ENCODE assay signal across 12 cellular contexts in the genomic region with DNA sequence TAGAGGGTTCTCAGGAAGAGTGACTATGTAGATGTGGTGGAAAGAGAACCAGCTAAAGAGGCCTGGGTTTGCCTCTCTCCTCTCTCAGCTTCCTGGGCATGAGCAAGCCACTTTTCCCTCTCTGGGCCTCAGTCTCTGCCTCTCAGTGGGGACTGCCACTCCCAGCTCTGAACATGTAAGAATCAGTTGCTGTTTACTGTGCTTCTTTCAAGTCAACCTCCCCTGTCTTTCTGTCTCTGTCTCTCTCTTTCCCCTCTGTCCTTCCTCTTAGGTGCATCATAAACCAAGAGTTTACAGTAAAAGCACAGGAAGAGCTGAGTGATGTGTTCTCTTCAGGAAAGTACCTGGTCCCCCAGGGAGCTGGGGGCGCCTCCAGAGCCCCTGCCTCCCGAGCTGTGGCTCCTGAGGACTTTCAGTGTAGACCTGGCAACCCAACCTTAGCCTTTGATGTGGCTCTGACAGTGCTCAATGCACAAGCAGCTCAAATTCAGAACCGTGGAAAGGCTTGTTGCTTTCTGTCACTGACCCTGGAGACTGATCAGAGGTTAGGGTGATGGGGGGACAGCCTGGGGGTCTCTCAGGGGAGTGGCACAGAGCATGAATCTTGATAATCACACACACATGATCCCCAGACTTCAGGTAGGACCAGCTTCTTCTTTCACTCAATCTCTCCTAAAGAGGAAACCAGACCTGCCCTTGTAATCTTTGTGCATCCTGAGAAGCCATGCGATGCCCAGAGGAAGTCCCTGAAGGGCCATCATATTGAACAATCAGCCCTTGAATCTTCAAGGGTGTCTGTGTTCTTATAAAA. TPM values are rescaled to one million over a fixed set of nuclear protein-coding genes. Genes with fewer than 3 reads are reported as not detected.
A peak's percentile ranks its signal among the peaks of the same experiment; 100 is the strongest.
DNase-seq lines count a peak whose midpoint lies in the region; ATAC-seq and TF ChIP-seq lines count a peak whose summit lies in the region.
"Had no signal": no experiment of that assay in that cellular context is flagged by ENCODE, and none has a peak within 500 bp of the region (broad histone marks: within the 10 kb centered on the region; RNA-seq: fewer than 3 reads in every experiment).

No MANE protein-coding gene starts in this region.

- H3K36me3 ChIP-seq in endodermal cell (ENCODE audit: control insufficient read depth, insufficient read depth, low read length), result no peaks in the 10 kb centered on the region
- H3K36me3 ChIP-seq: HAP-1 had no signal

- no peaks in the 10 kb centered on the region for H3K9me3 Mint-ChIP-seq in activated CD4-positive, alpha-beta T cell treated with anti-CD3 and anti-CD28 coated beads, Interleukin-2, amount 10 ng/mL, durations not matched to agents 7 days and 5 days
- H3K9me3 Mint-ChIP-seq in endodermal cell, result no peaks in the 10 kb centered on the region
- H3K9me3 Mint-ChIP-seq: nephron had no signal

- peak; percentile 66 for DNase-seq in activated CD4-positive, alpha-beta T cell treated with anti-CD3 and anti-CD28 coated beads, Interleukin-2, amount 10 ng/mL, durations not matched to agents 7 days and 5 days
- DNase-seq in stimulated activated CD4-positive, alpha-beta T cell treated with anti-CD3 and anti-CD28 coated beads, Interleukin-12 subunit alpha, Interleukin-12 subunit beta, amount 100 ng/mL, for 24 hours (ENCODE audit: low read depth in 2 of 2), result peak; percentile 46 to 64
- DNase-seq in D341Med (ENCODE audit: low spot score), result no peak
- no peak for DNase-seq in left ventricle myocardium superior
- no peak for DNase-seq in endodermal cell
- DNase-seq in NCI-H345 (lab: John Stamatoyannopoulos, UW), result no peak
- DNase-seq: hippocampal formation, substantia nigra had no signal

- intact Hi-C loops in left ventricle myocardium superior (cut with micrococcal nuclease), result no loop called here

- H3K36me3 Mint-ChIP-seq in activated CD4-positive, alpha-beta T cell treated with anti-CD3 and anti-CD28 coated beads, Interleukin-2, amount 10 ng/mL, durations not matched to agents 7 days and 5 days (ENCODE audit: low read depth), result peaks cover 2% of the 10 kb centered on the region
- H3K36me3 Mint-ChIP-seq in endodermal cell (ENCODE audit: low read depth), result no peaks in the 10 kb centered on the region

- H3K27ac Mint-ChIP-seq in activated CD4-positive, alpha-beta T cell treated with anti-CD3 and anti-CD28 coated beads, Interleukin-2, amount 10 ng/mL, durations not matched to agents 7 days and 5 days, result peak overlapping the region; percentile 93
- no peak overlapping the region for H3K27ac Mint-ChIP-seq in endodermal cell
- H3K27ac Mint-ChIP-seq: nephron had no signal

- no peaks in the 10 kb centered on the region for H3K27me3 ChIP-seq in endodermal cell (ENCODE audit: control insufficient read depth, insufficient read depth, low read length, poor library complexity, severe bottlenecking)

- no peaks in the 10 kb centered on the region for H3K4me1 ChIP-seq in endodermal cell (ENCODE audit: control insufficient read depth, insufficient read depth, low read length)
- H3K4me1 ChIP-seq: HAP-1 had no signal

- H3K27ac ChIP-seq in endodermal cell (ENCODE audit: low read depth, low read length), result no peak overlapping the region

- ATAC-seq in GM18498 (IDR thresholded peaks at IDR 0.05; ENCODE audit: unreplicated experiment), result peak; percentile 44
- ATAC-seq in HG02798 (IDR thresholded peaks at IDR 0.05; ENCODE audit: poor library complexity, unreplicated experiment), result peak; percentile 61
- ATAC-seq in left ventricle myocardium superior, result no peak

- no peak overlapping the region for H3K9ac ChIP-seq in endodermal cell (ENCODE audit: extremely low read depth, low read length, poor library complexity, severe bottlenecking)

- no peaks in the 10 kb centered on the region for H3K9me3 ChIP-seq in endodermal cell (ENCODE audit: control insufficient read depth, low read length)
- H3K9me3 ChIP-seq: HAP-1 had no signal

- H3K27me3 Mint-ChIP-seq in activated CD4-positive, alpha-beta T cell treated with anti-CD3 and anti-CD28 coated beads, Interleukin-2, amount 10 ng/mL, durations not matched to agents 7 days and 5 days, result no peaks in the 10 kb centered on the region
- peaks cover 48% of the 10 kb centered on the region for H3K27me3 Mint-ChIP-seq in endodermal cell (ENCODE audit: insufficient read depth)

- no peak for TF ChIP-seq CTCF in endodermal cell (conservative IDR thresholded peaks at IDR 0.05)

- H3K4me1 Mint-ChIP-seq in activated CD4-positive, alpha-beta T cell treated with anti-CD3 and anti-CD28 coated beads, Interleukin-2, amount 10 ng/mL, durations not matched to agents 7 days and 5 days, result peaks cover 49% of the 10 kb centered on the region
- no peaks in the 10 kb centered on the region for H3K4me1 Mint-ChIP-seq in endodermal cell
- H3K4me1 Mint-ChIP-seq: nephron had no signal

- WGBS in endodermal cell (ENCODE audit: insufficient coverage in 1 of 2, insufficient read length in 1 of 2), 2 experiments, result 69 to 83% methylated on average over 4 of the region's 4 CpGs

- CTCF ChIA-PET in activated CD4-positive, alpha-beta T cell treated with anti-CD3 and anti-CD28 coated beads, Interleukin-2, amount 10 ng/mL, durations not matched to agents 7 days and 5 days (lab: Charles Lee), result interaction anchor here (0.5 to 1.8 kb wide), 6 partner anchors 19 to 103 kb away, joined by 3 to 10 read pairs (median 3); no protein-coding TSS in a partner anchor

- peak overlapping the region; percentile 24 for H3K4me3 Mint-ChIP-seq in activated CD4-positive, alpha-beta T cell treated with anti-CD3 and anti-CD28 coated beads, Interleukin-2, amount 10 ng/mL, durations not matched to agents 7 days and 5 days
- no peak overlapping the region for H3K4me3 Mint-ChIP-seq in endodermal cell
- H3K4me3 Mint-ChIP-seq: nephron had no signal

- H3K4me3 ChIP-seq in endodermal cell (ENCODE audit: low read length), result no peak overlapping the region
- H3K4me3 ChIP-seq: HAP-1 had no signal

- POLR2A ChIA-PET in activated CD4-positive, alpha-beta T cell treated with anti-CD3 and anti-CD28 coated beads, Interleukin-2, amount 10 ng/mL, durations not matched to agents 7 days and 5 days (lab: Charles Lee), result interaction anchor here (0.5 to 1.2 kb wide), 3 partner anchors 59 to 93 kb away, joined by 3 to 9 read pairs (median 5); a partner anchor contains a TSS

RNA-seq across cellular contexts. Expression of a gene that starts 59.4 kb away (rescaled TPM):
- total RNA-seq in activated CD4-positive, alpha-beta T cell treated with anti-CD3 and anti-CD28 coated beads, Interleukin-2, amount 10 ng/mL, durations not matched to agents 7 days and 5 days, result 10 to 100 TPM; 76.2 to 88.8 TPM
- total RNA-seq in left ventricle myocardium superior, result 0.77 TPM
- total RNA-seq in endodermal cell, result not detected
- not detected for polyA plus RNA-seq in endodermal cell (2013, experiment 1 of 2)
- polyA plus RNA-seq in endodermal cell (2013, experiment 2 of 2), result not detected

Comparison
In these comparisons a context has a peak if more than half of its experiments do, and no peak if none do; other contexts are left out.
1. DNase-seq: peak in activated CD4-positive, alpha-beta T cell treated with anti-CD3 and anti-CD28 coated beads, Interleukin-2, amount 10 ng/mL, durations not matched to agents 7 days and 5 days (single experiment) and stimulated activated CD4-positive, alpha-beta T cell treated with anti-CD3 and anti-CD28 coated beads, Interleukin-12 subunit alpha, Interleukin-12 subunit beta, amount 100 ng/mL, for 24 hours (2 of 2); none in D341Med (single experiment), left ventricle myocardium superior (single experiment), endodermal cell (single experiment) and NCI-H345 (single experiment).
2. RNA of a gene that starts 59.4 kb away (total RNA-seq): 76.2 to 88.8 TPM in activated CD4-positive, alpha-beta T cell treated with anti-CD3 and anti-CD28 coated beads, Interleukin-2, amount 10 ng/mL, durations not matched to agents 7 days and 5 days; 0.77 TPM in left ventricle myocardium superior (single experiment) and not detected in endodermal cell; every median in the first group is over 10 times any median in the second.